Comparison of ENCODE assay signal across 2 cellular contexts in genomic region chr1:159896086-159896930, GRCh38.
TF ChIP-seq lines count a peak whose summit lies in the region.

No MANE protein-coding gene starts in this region.

TF ChIP-seq in IMR-90, 13 proteins besides CTCF, POLR2A, EP300 and RAD21:
- TF ChIP-seq ELK1 (IDR thresholded peaks at IDR 0.05; ENCODE audit: borderline replicate concordance, low read depth, low read length) (no peak), MXI1 (IDR thresholded peaks at IDR 0.05; ENCODE audit: borderline replicate concordance, low read depth, low read length) (no peak), USF2 (IDR thresholded peaks at IDR 0.05; ENCODE audit: low read depth, low read length) (no peak), RFX5 (IDR thresholded peaks at IDR 0.05; ENCODE audit: low read depth, low read length) (no peak), MAFK (IDR thresholded peaks at IDR 0.05; ENCODE audit: low read depth, low read length) (no peak), CHD1 (IDR thresholded peaks at IDR 0.05; ENCODE audit: low read depth, low read length) (no peak), NFE2L2 (IDR thresholded peaks at IDR 0.05; ENCODE audit: low read depth, low read length) (no peak), RCOR1 (IDR thresholded peaks at IDR 0.05; ENCODE audit: insufficient replicate concordance, low read length) (no peak), FOS (IDR thresholded peaks at IDR 0.05; ENCODE audit: low read depth, low read length) (no peak), CEBPB (IDR thresholded peaks at IDR 0.05; ENCODE audit: low read depth, low read length) (no peak), SMC3 (IDR thresholded peaks at IDR 0.05; ENCODE audit: low read depth, low read length) (no peak)

TF ChIP-seq in K562, 482 proteins besides CTCF, POLR2A, EP300 and RAD21:
- TF ChIP-seq ZFX (CRISPR knock-in tag; IDR thresholded peaks at IDR 0.05), result no peak
- TF ChIP-seq DACH1 (IDR thresholded peaks at IDR 0.05; ENCODE audit: partially characterized antibody), result no peak
- peak; percentile 43; the same call in 1 of the 2 replicates for TF ChIP-seq TCF3 (CRISPR knock-in tag; IDR thresholded peaks at IDR 0.05)
- peak; percentile 37; the same call in 1 of the 2 replicates for TF ChIP-seq NCOR1 (IDR thresholded peaks at IDR 0.05)
- TF ChIP-seq ZBTB7A (IDR thresholded peaks at IDR 0.05; ENCODE audit: borderline replicate concordance, control insufficient read depth, low read depth, low read length), result 0 out of 2 replicates have a peak, but pooled peaks have one; percentile 29
- TF ChIP-seq ILK (tag; IDR thresholded peaks at IDR 0.05; ENCODE audit: borderline replicate concordance, low read depth), result no peak
- TF ChIP-seq ATF3 (IDR thresholded peaks at IDR 0.05), result 0 out of 2 replicates have a peak, but pooled peaks have one; percentile 26
- TF ChIP-seq ATF3 (CRISPR knock-in tag; conservative IDR thresholded peaks at IDR 0.05), result no peak
- peak; percentile 42; the same call in 1 of the 2 replicates for TF ChIP-seq ZNF316 (IDR thresholded peaks at IDR 0.05)
- TF ChIP-seq MEF2A (IDR thresholded peaks at IDR 0.05; ENCODE audit: control insufficient read depth, low read depth, low read length), result peak; percentile 45; the same call in 1 of the 2 replicates
- TF ChIP-seq PRDM10 (IDR thresholded peaks at IDR 0.05; ENCODE audit: partially characterized antibody), result peak; percentile 14
- TF ChIP-seq CBFA2T2 (conservative IDR thresholded peaks at IDR 0.05), result peak; percentile 69
- 0 out of 2 replicates have a peak, but pooled peaks have one; percentile 17 for TF ChIP-seq ARID1B (IDR thresholded peaks at IDR 0.05)
- TF ChIP-seq JUND (IDR thresholded peaks at IDR 0.05; ENCODE audit: borderline replicate concordance, low read depth, low read length), result peak; percentile 37; the same call in 1 of the 2 replicates
- TF ChIP-seq JUND (tag; IDR thresholded peaks at IDR 0.05; ENCODE audit: borderline replicate concordance, low read depth, low read length), result no peak
- peak; percentile 11; the same call in 1 of the 2 replicates for TF ChIP-seq TEAD4 (IDR thresholded peaks at IDR 0.05; ENCODE audit: low read length)
- no peak for TF ChIP-seq TEAD4 (CRISPR knock-in tag; IDR thresholded peaks at IDR 0.05; ENCODE audit: borderline replicate concordance)
- no peak for TF ChIP-seq RNF2 (IDR thresholded peaks at IDR 0.05)
- peak; percentile 40; the same call in 1 of the 2 replicates for TF ChIP-seq C11orf30 (IDR thresholded peaks at IDR 0.05; ENCODE audit: low read depth)
- peak; percentile 81 for TF ChIP-seq CBFA2T3 (IDR thresholded peaks at IDR 0.05)
